Comparison of ENCODE assay signal across 26 cellular contexts in genomic region chr6:149472241-149472640, GRCh38. TPM values are rescaled to one million over a fixed set of nuclear protein-coding genes. Genes with fewer than 3 reads are reported as not detected.
DNase-seq lines count a peak whose midpoint lies in the region; ATAC-seq and TF ChIP-seq lines count a peak whose summit lies in the region.
"Had no signal": no experiment of that assay in that cellular context is flagged by ENCODE, and none has a peak within 500 bp of the region (broad histone marks: within the 10 kb centered on the region; RNA-seq: fewer than 3 reads in every experiment).

No MANE protein-coding gene starts in this region.

- H3K4me3 ChIP-seq in CD4-positive, CD25-positive, alpha-beta regulatory T cell (ENCODE audit: low read depth, low read length) = peak overlapping the region; percentile 67
- H3K4me3 ChIP-seq in OCI-LY7 (ENCODE audit: low read depth, low read length, poor library complexity, severe bottlenecking) = no peak overlapping the region
- no peak overlapping the region for H3K4me3 ChIP-seq in lower lobe of right lung
- H3K4me3 ChIP-seq: gastroesophageal sphincter, K562, lung, tibial nerve had no signal

- H3K4me1 Mint-ChIP-seq in CD4-positive, CD25-positive, alpha-beta regulatory T cell = peaks cover 31 to 93% (median 61%) of the 10 kb centered on the region in 4 donors
- H3K4me1 Mint-ChIP-seq in memory B cell = peaks cover 55% of the 10 kb centered on the region

- CTCF ChIA-PET in OCI-LY7 (lab: Charles Lee; ENCODE audit: unreplicated experiment) = interaction anchor here (1.4 to 2.1 kb wide), 2 partner anchors 13 to 45 kb away, joined by 5 to 6 read pairs; partner anchors contain the start of gene ZC3H12D

- peaks cover 59% of the 10 kb centered on the region; the same call in 1 of the 2 replicates for H3K79me2 ChIP-seq in OCI-LY7 (ENCODE audit: insufficient read depth, low read depth, low read length)

- peak overlapping the region; percentile 78 to 91 (median 88) for H3K4me3 Mint-ChIP-seq in CD4-positive, CD25-positive, alpha-beta regulatory T cell
- H3K4me3 Mint-ChIP-seq in memory B cell = peak overlapping the region; percentile 80
- H3K4me3 Mint-ChIP-seq: brain, endodermal cell had no signal

- BruUV-seq in OCI-LY7 (replicated peaks; lab: Mats Ljungman, UMichigan) = no TSS peak

- peak overlapping the region; percentile 71 for H3K4me2 ChIP-seq in OCI-LY7 (ENCODE audit: low read length)

- H3K36me3 ChIP-seq in CD4-positive, CD25-positive, alpha-beta regulatory T cell (ENCODE audit: control insufficient read depth, insufficient read depth, low read length) = peaks cover 66% of the 10 kb centered on the region
- H3K36me3 ChIP-seq in OCI-LY7 (ENCODE audit: insufficient read depth, low read length) (peaks cover 45% of the 10 kb centered on the region), lower lobe of right lung (no peaks in the 10 kb centered on the region)
- H3K36me3 ChIP-seq: gastroesophageal sphincter had no signal

- peaks cover 98% of the 10 kb centered on the region for H3K4me1 ChIP-seq in CD4-positive, CD25-positive, alpha-beta regulatory T cell (ENCODE audit: control insufficient read depth, insufficient read depth, low read length, poor library complexity, severe bottlenecking)
- H3K4me1 ChIP-seq in OCI-LY7 (ENCODE audit: insufficient read depth, low read length, poor library complexity, severe bottlenecking) (peaks cover 83% of the 10 kb centered on the region), lower lobe of right lung (peaks cover 10% of the 10 kb centered on the region)
- H3K4me1 ChIP-seq: gastroesophageal sphincter had no signal

- H2AFZ ChIP-seq in OCI-LY7 (ENCODE audit: low read length) = no peak overlapping the region

- POLR2A ChIA-PET in OCI-LY7 (lab: Charles Lee) = no interaction called here

- intact Hi-C loops in OCI-LY7 (cut with micrococcal nuclease; ENCODE audit: unreplicated experiment) (no loop called here), lower lobe of right lung (cut with DNase I) (no loop called here)

- TF ChIP-seq CTCF in OCI-LY7 (conservative IDR thresholded peaks at IDR 0.05; ENCODE audit: low read length) (no peak), lower lobe of right lung (IDR thresholded peaks at IDR 0.05) (no peak)

- H3K27me3 ChIP-seq in CD4-positive, CD25-positive, alpha-beta regulatory T cell (ENCODE audit: control insufficient read depth, insufficient read depth, low read length) = no peaks in the 10 kb centered on the region
- H3K27me3 ChIP-seq in lower lobe of right lung (ENCODE audit: low read depth) = no peaks in the 10 kb centered on the region
- H3K27me3 ChIP-seq: tibial nerve had no signal

- ATAC-seq in activated CD4-positive, CD25-positive, alpha-beta regulatory T cell treated with anti-CD3 and anti-CD28 coated beads, Interleukin-2, amount 50 U/mL, for 24 hours = peak; percentile 78 to 82
- no peak for ATAC-seq in CD4-positive, CD25-positive, alpha-beta regulatory T cell (ENCODE audit: low read depth in 2 of 2)
- no peak for ATAC-seq in memory B cell (ENCODE audit: low read depth)
- no peak for ATAC-seq in HG03439 (IDR thresholded peaks at IDR 0.05; ENCODE audit: unreplicated experiment)
- ATAC-seq in lower lobe of right lung = no peak
- ATAC-seq: gastroesophageal sphincter, K562 had no signal

- no peaks in the 10 kb centered on the region for H3K9me3 Mint-ChIP-seq in CD4-positive, CD25-positive, alpha-beta regulatory T cell
- no peaks in the 10 kb centered on the region for H3K9me3 Mint-ChIP-seq in memory B cell
- H3K9me3 Mint-ChIP-seq: brain, endodermal cell had no signal

- H3K27me3 Mint-ChIP-seq in CD4-positive, CD25-positive, alpha-beta regulatory T cell = no peaks in the 10 kb centered on the region
- no peaks in the 10 kb centered on the region for H3K27me3 Mint-ChIP-seq in memory B cell

- no peaks in the 10 kb centered on the region for H3K9me3 ChIP-seq in CD4-positive, CD25-positive, alpha-beta regulatory T cell (ENCODE audit: control insufficient read depth in 2 of 2, low read length in 2 of 2)
- H3K9me3 ChIP-seq in OCI-LY7 (ENCODE audit: low read length) (peaks cover 7% of the 10 kb centered on the region; the same call in 1 of the 2 replicates), lower lobe of right lung (no peaks in the 10 kb centered on the region)
- H3K9me3 ChIP-seq: gastroesophageal sphincter, tibial nerve had no signal

- peak overlapping the region; percentile 87 to 92 (median 89) for H3K27ac Mint-ChIP-seq in CD4-positive, CD25-positive, alpha-beta regulatory T cell
- peak overlapping the region; percentile 93 for H3K27ac Mint-ChIP-seq in memory B cell
- H3K27ac Mint-ChIP-seq: brain, endodermal cell had no signal

- peaks cover 36% of the 10 kb centered on the region for H3K36me3 Mint-ChIP-seq in CD4-positive, CD25-positive, alpha-beta regulatory T cell
- peaks cover 16% of the 10 kb centered on the region for H3K36me3 Mint-ChIP-seq in memory B cell
- H3K36me3 Mint-ChIP-seq: brain had no signal

- no peaks in the 10 kb centered on the region for H4K20me1 ChIP-seq in OCI-LY7 (ENCODE audit: insufficient read depth, low read length)

- DNase-seq in activated CD4-positive, CD25-positive, alpha-beta regulatory T cell (lab: John Stamatoyannopoulos, UW) = no peak
- no peak for DNase-seq in CD4-positive, CD25-positive, alpha-beta regulatory T cell
- DNase-seq in OCI-LY7 (ENCODE audit: low spot score) = no peak
- no peak for DNase-seq in memory B cell (ENCODE audit: low spot score in 2 of 2)
- no peak for DNase-seq in ureter (ENCODE audit: low spot score)
- DNase-seq in lower lobe of right lung = no peak
- DNase-seq: 8988T; activated CD4-positive, alpha-beta T cell treated with anti-CD3 and anti-CD28 coated beads for 48 hours; COR-L47; DMS79 treated with DMSO at 0.1 percent for 48 hours; endodermal cell; kidney; MV-4-11; NCI-H1694 treated with DMSO at 0.1 percent for 48 hours; NCI-H2171 treated with DMSO at 0.1 percent for 48 hours; NCI-H526; stimulated activated CD4-positive, alpha-beta T cell treated with anti-CD3 and anti-CD28 coated beads, Interleukin-1b, Interleukin-23, amount 100 ng/mL, for 48 hours; stimulated activated naive CD4-positive, alpha-beta T cell treated with Interleukin-2 at 50 U/mL for 16 hours; SW 1271 had no signal

- H3K27ac ChIP-seq in CD4-positive, CD25-positive, alpha-beta regulatory T cell (ENCODE audit: insufficient read depth, low read length, poor library complexity, severe bottlenecking) = peak overlapping the region; percentile 98
- peak overlapping the region; percentile 99 for H3K27ac ChIP-seq in OCI-LY7 (ENCODE audit: low read depth, low read length, poor library complexity, severe bottlenecking)
- H3K27ac ChIP-seq in lower lobe of right lung = no peak overlapping the region
- H3K27ac ChIP-seq: gastroesophageal sphincter had no signal

- H3K9me2 ChIP-seq in OCI-LY7 (ENCODE audit: insufficient read depth, low read length) = no peaks in the 10 kb centered on the region

RNA-seq across cellular contexts. Expression of gene ZC3H12D, which starts 12.6 kb away (rescaled TPM):
- total RNA-seq in CD4-positive, CD25-positive, alpha-beta regulatory T cell = 251 TPM
- 10 to 100 TPM in 1 of 4 donors, 1 to 10 TPM in 3; 7.1 to 10.3 (median 8.7) TPM for polyA plus RNA-seq in CD4-positive, CD25-positive, alpha-beta regulatory T cell
- 12.8 and 14.0 TPM in 2 replicates for total RNA-seq in OCI-LY7 (2014; rRNA removed; shearing (Covaris generic))
- 14.8 and 22.6 TPM in 2 replicates for total RNA-seq in OCI-LY7 (2022)
- 2.4 TPM for total RNA-seq in ureter
- 2.6 TPM for total RNA-seq in lower lobe of right lung

Comparison
In these comparisons a context has a peak if more than half of its experiments do, and no peak if none do; other contexts are left out.
1. ATAC-seq: peak in activated CD4-positive, CD25-positive, alpha-beta regulatory T cell treated with anti-CD3 and anti-CD28 coated beads, Interleukin-2, amount 50 U/mL, for 24 hours (2 of 2); none in CD4-positive, CD25-positive, alpha-beta regulatory T cell (0 of 2), memory B cell (single experiment), HG03439 (single experiment) and lower lobe of right lung (0 of 2).
2. RNA of gene ZC3H12D, which starts 12.6 kb away (total RNA-seq): 251 TPM in CD4-positive, CD25-positive, alpha-beta regulatory T cell (single experiment); 12.8 to 22.6 TPM in OCI-LY7, 2.6 TPM in lower lobe of right lung (single experiment) and 2.4 TPM in ureter (single experiment); every median in the first group is over 10 times any median in the second.